Comparison of ENCODE assay signal across 8 cellular contexts in genomic region chr17:38509008-38509771, GRCh38.
DNase-seq lines count a peak whose midpoint lies in the region; ATAC-seq and TF ChIP-seq lines count a peak whose summit lies in the region.

No MANE protein-coding gene starts in this region.

- no peaks in the 10 kb centered on the region for H3K27me3 ChIP-seq in fibroblast of lung (ENCODE audit: control insufficient read depth, insufficient read depth, low read length)

- no peaks in the 10 kb centered on the region for H3K9me3 Mint-ChIP-seq in activated T-cell treated with anti-CD3 and anti-CD28 coated beads, Interleukin-2, amount 50 U/mL, for 72 hours
- no peaks in the 10 kb centered on the region for H3K9me3 Mint-ChIP-seq in nephron

- no peaks in the 10 kb centered on the region for H4K20me1 ChIP-seq in fibroblast of lung (ENCODE audit: control insufficient read depth, extremely low read depth, insufficient read depth, low read length)

- no peak overlapping the region for H2AFZ ChIP-seq in fibroblast of lung (ENCODE audit: low read length)

- peak; percentile 50 for ATAC-seq in GM19023 (IDR thresholded peaks at IDR 0.05; ENCODE audit: unreplicated experiment)
- ATAC-seq in activated T-cell treated with anti-CD3 and anti-CD28 coated beads, Interleukin-2, amount 50 U/mL, for 72 hours (replicated peaks in 1 of 2) = peak; percentile 88
- peak; percentile 73 for ATAC-seq in stimulated activated naive CD8-positive, alpha-beta T cell treated with anti-CD3 and anti-CD28 coated beads, Interleukin-15, Interleukin-2, amounts not matched to agents 100 U/mL and 50 U/mL, for 24 hours

- peaks cover 44% of the 10 kb centered on the region for H3K27me3 Mint-ChIP-seq in activated T-cell treated with anti-CD3 and anti-CD28 coated beads, Interleukin-2, amount 50 U/mL, for 72 hours (ENCODE audit: low read depth)
- peaks cover 45% of the 10 kb centered on the region for H3K27me3 Mint-ChIP-seq in nephron (ENCODE audit: low read depth)

- H3K4me1 Mint-ChIP-seq in activated T-cell treated with anti-CD3 and anti-CD28 coated beads, Interleukin-2, amount 50 U/mL, for 72 hours (ENCODE audit: low read depth) = peaks cover 8% of the 10 kb centered on the region
- H3K4me1 Mint-ChIP-seq in nephron = peaks cover 34% of the 10 kb centered on the region

- no peaks in the 10 kb centered on the region for H3K79me2 ChIP-seq in fibroblast of lung (ENCODE audit: control insufficient read depth, insufficient read depth, low read length)

- peak overlapping the region; percentile 91 to 99 for H3K4me3 Mint-ChIP-seq in activated T-cell treated with anti-CD3 and anti-CD28 coated beads, Interleukin-2, amount 50 U/mL, for 72 hours
- H3K4me3 Mint-ChIP-seq in nephron = peak overlapping the region; percentile 85 to 88 (median 86)

- peak overlapping the region; percentile 39 for H3K27ac ChIP-seq in fibroblast of lung (ENCODE audit: insufficient read depth, low read length)

- H3K4me1 ChIP-seq in fibroblast of lung (ENCODE audit: control insufficient read depth, extremely low read depth, insufficient read depth, low read length) = peaks cover 17% of the 10 kb centered on the region

- H3K36me3 ChIP-seq in fibroblast of lung (ENCODE audit: control insufficient read depth, insufficient read depth, low read length) = peaks cover 9% of the 10 kb centered on the region

- no peak overlapping the region for H3K9ac ChIP-seq in fibroblast of lung (ENCODE audit: insufficient read depth, low read length)

- TF ChIP-seq CTCF in fibroblast of lung (conservative IDR thresholded peaks at IDR 0.05 in 1 of 2, IDR thresholded peaks at IDR 0.05 in 1 of 2; ENCODE audit: low read depth in 1 of 2, low read length in 2 of 2) (peak; percentile 72 to 74), nephron (IDR thresholded peaks at IDR 0.05; ENCODE audit: unreplicated experiment in 3 of 3) (peak; percentile 81 to 89 (median 82))

- peak; percentile 81 for DNase-seq in OCI-M1 (lab: John Stamatoyannopoulos, UW)
- DNase-seq in activated T-cell treated with anti-CD3 and anti-CD28 coated beads, Interleukin-2, amount 50 U/mL, for 72 hours = peak; percentile 83 to 86
- DNase-seq in fibroblast of lung (ENCODE audit: low read depth in 2 of 2) = peak; percentile 88 to 91
- DNase-seq in stimulated activated naive CD8-positive, alpha-beta T cell treated with anti-CD3 and anti-CD28 coated beads, Interleukin-15, Interleukin-2, amounts not matched to agents 100 U/mL and 50 U/mL, for 24 hours = peak; percentile 83
- DNase-seq in NCI-H2081 (lab: John Stamatoyannopoulos, UW) = no peak
- no peak for DNase-seq in NCI-H446 (lab: John Stamatoyannopoulos, UW)

- H3K4me2 ChIP-seq in fibroblast of lung (ENCODE audit: extremely low read depth, insufficient read depth, low read length) = peak overlapping the region; percentile 8

- peaks cover 0 to 1% of the 10 kb centered on the region in 2 donors for H3K36me3 Mint-ChIP-seq in activated T-cell treated with anti-CD3 and anti-CD28 coated beads, Interleukin-2, amount 50 U/mL, for 72 hours (ENCODE audit: insufficient read depth in 2 of 2)
- H3K36me3 Mint-ChIP-seq in nephron (ENCODE audit: low read depth) = peaks cover 4% of the 10 kb centered on the region

- no peaks in the 10 kb centered on the region for H3K9me3 ChIP-seq in fibroblast of lung (ENCODE audit: control insufficient read depth, insufficient read depth, low read depth, low read length)

- H3K27ac Mint-ChIP-seq in activated T-cell treated with anti-CD3 and anti-CD28 coated beads, Interleukin-2, amount 50 U/mL, for 72 hours = peak overlapping the region; percentile 45
- H3K27ac Mint-ChIP-seq in nephron = peak overlapping the region; percentile 18 to 64 (median 62)

- peak overlapping the region in 1 of 4 experiments; percentile 19 for H3K4me3 ChIP-seq in fibroblast of lung (replicated peaks in 1 of 4; ENCODE audit: control extremely low read depth in 1 of 4, insufficient read depth in 1 of 4, low read depth in 3 of 4, low read length in 4 of 4)

Comparison
In these comparisons a context has a peak if more than half of its experiments do, and no peak if none do; other contexts are left out.
1. DNase-seq: peak in OCI-M1 (single experiment), activated T-cell treated with anti-CD3 and anti-CD28 coated beads, Interleukin-2, amount 50 U/mL, for 72 hours (2 of 2), fibroblast of lung (2 of 2) and stimulated activated naive CD8-positive, alpha-beta T cell treated with anti-CD3 and anti-CD28 coated beads, Interleukin-15, Interleukin-2, amounts not matched to agents 100 U/mL and 50 U/mL, for 24 hours (single experiment); none in NCI-H2081 (0 of 2) and NCI-H446 (0 of 2).
2. Peak in every context shown above with its lines, with median percentiles within 50 percentile points of each other: ATAC-seq.